In genomic region chr5:96408841-96409458, GRCh38 we compare ENCODE assay signal across 13 cellular contexts. TPM values are rescaled to one million over a fixed set of nuclear protein-coding genes. Genes with fewer than 3 reads are reported as not detected.
"Had no signal": no experiment of that assay in that cellular context is flagged by ENCODE, and none has a peak within 500 bp of the region (broad histone marks: within the 10 kb centered on the region; RNA-seq: fewer than 3 reads in every experiment).

No MANE protein-coding gene starts in this region.

- H3K27me3 ChIP-seq: adrenal gland, gastroesophageal sphincter, right atrium auricular region had no signal

- H3K4me1 Mint-ChIP-seq: activated B cell treated with CpG ODN at 0.5 μM for 24 hours; activated CD4-positive, alpha-beta T cell treated with anti-CD3 and anti-CD28 coated beads, Interleukin-2, amount 10 ng/mL, durations not matched to agents 24 days and 14 days; activated naive CD4-positive, alpha-beta T cell treated with anti-CD3 and anti-CD28 coated beads, Interleukin-2, amount 10 ng/mL, durations not matched to agents 7 days and 5 days; naive B cell; stimulated activated effector memory CD8-positive, alpha-beta T cell treated with anti-CD3 and anti-CD28 coated beads, Interleukin-12 subunit alpha, Interleukin-12 subunit beta, amount 100 ng/mL, for 72 hours; T-helper 17 cell had no signal

- H3K4me3 ChIP-seq: adrenal gland, gastroesophageal sphincter, right atrium auricular region, skin epidermis had no signal

- H3K27ac Mint-ChIP-seq: activated B cell treated with CpG ODN at 0.5 μM for 24 hours; activated CD4-positive, alpha-beta T cell treated with anti-CD3 and anti-CD28 coated beads, Interleukin-2, amount 10 ng/mL, durations not matched to agents 24 days and 14 days; activated naive CD4-positive, alpha-beta T cell treated with anti-CD3 and anti-CD28 coated beads, Interleukin-2, amount 10 ng/mL, durations not matched to agents 7 days and 5 days; activated T-helper 1 cell treated with anti-CD3 and anti-CD28 coated beads, Interleukin-12 subunit alpha, Interleukin-12 subunit beta, Interleukin-2, Interleukin-4 antibody, amounts not matched to agents 30 ng/mL and 10 ng/mL and 1 ng/mL, durations not matched to agents 14 hours and 24 hours and 36 hours; dendritic cell treated with granulocyte-macrophage colony-stimulating factor and Interleukin-4, amounts not matched to agents 40 ng/mL and 50 ng/mL, for 4 days; naive B cell; stimulated activated effector memory CD8-positive, alpha-beta T cell treated with anti-CD3 and anti-CD28 coated beads, Interleukin-12 subunit alpha, Interleukin-12 subunit beta, amount 100 ng/mL, for 72 hours; T-helper 17 cell had no signal

- H3K36me3 ChIP-seq: adrenal gland, gastroesophageal sphincter, right atrium auricular region had no signal

- H3K27ac ChIP-seq: adrenal gland, gastroesophageal sphincter, right atrium auricular region had no signal

- ATAC-seq: gastroesophageal sphincter; stimulated activated effector memory CD8-positive, alpha-beta T cell treated with anti-CD3 and anti-CD28 coated beads, Interleukin-12 subunit alpha, Interleukin-12 subunit beta, amount 100 ng/mL, for 72 hours; T-helper 17 cell had no signal

- H3K36me3 Mint-ChIP-seq: activated naive CD4-positive, alpha-beta T cell treated with anti-CD3 and anti-CD28 coated beads, Interleukin-2, amount 10 ng/mL, durations not matched to agents 7 days and 5 days; naive B cell; stimulated activated effector memory CD8-positive, alpha-beta T cell treated with anti-CD3 and anti-CD28 coated beads, Interleukin-12 subunit alpha, Interleukin-12 subunit beta, amount 100 ng/mL, for 72 hours had no signal

- H3K9me3 ChIP-seq: adrenal gland, gastroesophageal sphincter, right atrium auricular region had no signal

- DNase-seq: activated B cell treated with CpG ODN at 0.5 μM for 24 hours; activated CD4-positive, alpha-beta T cell treated with anti-CD3 and anti-CD28 coated beads, Interleukin-2, amount 10 ng/mL, durations not matched to agents 24 days and 14 days; activated naive CD4-positive, alpha-beta T cell treated with anti-CD3 and anti-CD28 coated beads, Interleukin-2, amount 10 ng/mL, durations not matched to agents 7 days and 5 days; adrenal gland; midbrain; naive B cell; T-helper 17 cell had no signal

- H3K4me3 Mint-ChIP-seq: activated B cell treated with CpG ODN at 0.5 μM for 24 hours; activated CD4-positive, alpha-beta T cell treated with anti-CD3 and anti-CD28 coated beads, Interleukin-2, amount 10 ng/mL, durations not matched to agents 24 days and 14 days; activated naive CD4-positive, alpha-beta T cell treated with anti-CD3 and anti-CD28 coated beads, Interleukin-2, amount 10 ng/mL, durations not matched to agents 7 days and 5 days; activated T-helper 1 cell treated with anti-CD3 and anti-CD28 coated beads, Interleukin-12 subunit alpha, Interleukin-12 subunit beta, Interleukin-2, Interleukin-4 antibody, amounts not matched to agents 30 ng/mL and 10 ng/mL and 1 ng/mL, durations not matched to agents 14 hours and 24 hours and 36 hours; dendritic cell treated with granulocyte-macrophage colony-stimulating factor and Interleukin-4, amounts not matched to agents 40 ng/mL and 50 ng/mL, for 4 days; naive B cell; stimulated activated effector memory CD8-positive, alpha-beta T cell treated with anti-CD3 and anti-CD28 coated beads, Interleukin-12 subunit alpha, Interleukin-12 subunit beta, amount 100 ng/mL, for 72 hours; T-helper 17 cell had no signal

- H3K9me3 Mint-ChIP-seq: activated B cell treated with CpG ODN at 0.5 μM for 24 hours; activated CD4-positive, alpha-beta T cell treated with anti-CD3 and anti-CD28 coated beads, Interleukin-2, amount 10 ng/mL, durations not matched to agents 24 days and 14 days; activated naive CD4-positive, alpha-beta T cell treated with anti-CD3 and anti-CD28 coated beads, Interleukin-2, amount 10 ng/mL, durations not matched to agents 7 days and 5 days; activated T-helper 1 cell treated with anti-CD3 and anti-CD28 coated beads, Interleukin-12 subunit alpha, Interleukin-12 subunit beta, Interleukin-2, Interleukin-4 antibody, amounts not matched to agents 30 ng/mL and 10 ng/mL and 1 ng/mL, durations not matched to agents 14 hours and 24 hours and 36 hours; dendritic cell treated with granulocyte-macrophage colony-stimulating factor and Interleukin-4, amounts not matched to agents 40 ng/mL and 50 ng/mL, for 4 days; naive B cell; stimulated activated effector memory CD8-positive, alpha-beta T cell treated with anti-CD3 and anti-CD28 coated beads, Interleukin-12 subunit alpha, Interleukin-12 subunit beta, amount 100 ng/mL, for 72 hours had no signal

- H3K4me1 ChIP-seq: gastroesophageal sphincter, right atrium auricular region had no signal

RNA-seq across cellular contexts. Expression of gene PCSK1, which starts 24.1 kb away (rescaled TPM):
- total RNA-seq: activated B cell treated with CpG ODN at 0.5 μM for 24 hours; activated CD4-positive, alpha-beta T cell treated with anti-CD3 and anti-CD28 coated beads, Interleukin-2, amount 10 ng/mL, durations not matched to agents 24 days and 14 days; activated T-helper 1 cell treated with anti-CD3 and anti-CD28 coated beads, Interleukin-12 subunit alpha, Interleukin-12 subunit beta, Interleukin-2, Interleukin-4 antibody, amounts not matched to agents 30 ng/mL and 10 ng/mL and 1 ng/mL, durations not matched to agents 14 hours and 24 hours and 36 hours; T-helper 17 cell had no signal
